8 cellular contexts compared by ENCODE assay signal in genomic region chr17:78253946-78254672, GRCh38. TPM values are rescaled to one million over a fixed set of nuclear protein-coding genes. Genes with fewer than 3 reads are reported as not detected.
DNase-seq lines count a peak whose midpoint lies in the region; ATAC-seq and TF ChIP-seq lines count a peak whose summit lies in the region.

No MANE protein-coding gene starts in this region.

- H3K4me2 ChIP-seq in Karpas-422 (ENCODE audit: low read depth, low read length, poor library complexity, severe bottlenecking), result peak overlapping the region; percentile 64

- H3K9me3 ChIP-seq in Karpas-422 (ENCODE audit: low read length), result no peaks in the 10 kb centered on the region
- no peaks in the 10 kb centered on the region for H3K9me3 ChIP-seq in RWPE2 (ENCODE audit: severe bottlenecking)

- peaks cover 7% of the 10 kb centered on the region in 2 donors for H3K27me3 Mint-ChIP-seq in natural killer cell treated with Interleukin-12 subunit alpha and Interleukin-12 subunit beta and Interleukin-15 and Interleukin-18, amount 100 ng/mL, for 72 hours

- no peaks in the 10 kb centered on the region for H3K36me3 Mint-ChIP-seq in natural killer cell treated with Interleukin-12 subunit alpha and Interleukin-12 subunit beta and Interleukin-15 and Interleukin-18, amount 100 ng/mL, for 72 hours

- peak overlapping the region; percentile 13 to 45 for H3K27ac Mint-ChIP-seq in natural killer cell treated with Interleukin-12 subunit alpha and Interleukin-12 subunit beta and Interleukin-15 and Interleukin-18, amount 100 ng/mL, for 72 hours

- H3K27me3 ChIP-seq in Karpas-422 (ENCODE audit: low read length) (no peaks in the 10 kb centered on the region), RWPE2 (ENCODE audit: insufficient read depth, poor library complexity, severe bottlenecking) (no peaks in the 10 kb centered on the region)

- no peaks in the 10 kb centered on the region for H3K9me2 ChIP-seq in Karpas-422 (replicated peaks; ENCODE audit: insufficient read depth, low read length)

- H3K4me3 ChIP-seq in Karpas-422 (ENCODE audit: low read length) (peak overlapping the region; percentile 63), RWPE2 (ENCODE audit: severe bottlenecking) (peak overlapping the region; percentile 70)

- H3K4me1 ChIP-seq in Karpas-422 (ENCODE audit: low read length), result peaks cover 28% of the 10 kb centered on the region
- peaks cover 6% of the 10 kb centered on the region for H3K4me1 ChIP-seq in RWPE2 (ENCODE audit: insufficient read depth, poor library complexity, severe bottlenecking)

- H3K9ac ChIP-seq in Karpas-422 (ENCODE audit: low read length), result 0 out of 2 replicates have a peak overlapping the region, but pooled peaks have one; percentile 18

- H3K79me2 ChIP-seq in Karpas-422 (ENCODE audit: low read length), result no peaks in the 10 kb centered on the region

- H3K27ac ChIP-seq in Karpas-422 (ENCODE audit: low read length), result no peak overlapping the region
- H3K27ac ChIP-seq in RWPE2 (ENCODE audit: poor library complexity, severe bottlenecking), result no peak overlapping the region

- no peak overlapping the region for H2AFZ ChIP-seq in Karpas-422 (ENCODE audit: low read length)

- no peak for TF ChIP-seq CTCF in RWPE2 (IDR thresholded peaks at IDR 0.05; ENCODE audit: poor library complexity, severe bottlenecking)

- DNase-seq in AG08395 (ENCODE audit: low spot score) (peak; percentile 90), GM19238 (ENCODE audit: insufficient read length, low spot score) (peak; percentile 80), Karpas-422 (peak; percentile 85), RWPE2 (ENCODE audit: low spot score) (peak; percentile 80), fibroblast of the conjunctiva (ENCODE audit: low read depth) (peak; percentile 45)
- peak; percentile 94 for DNase-seq in activated effector memory CD4-positive, alpha-beta T cell treated with anti-CD3 and anti-CD28 coated beads, Interleukin-2, amount 50 U/mL, for 16 hours
- DNase-seq in natural killer cell treated with Interleukin-12 subunit alpha and Interleukin-12 subunit beta and Interleukin-15 and Interleukin-18, amount 100 ng/mL, for 72 hours (ENCODE audit: low spot score), result peak; percentile 78
- DNase-seq in stimulated activated naive CD4-positive, alpha-beta T cell (lab: John Stamatoyannopoulos, UW), result peak; percentile 64 to 82 (median 74)

- no peaks in the 10 kb centered on the region; the same call in 1 of the 2 replicates for H4K20me1 ChIP-seq in Karpas-422 (ENCODE audit: insufficient read depth, low read depth, low read length)

- peak overlapping the region; percentile 71 for H3K4me3 Mint-ChIP-seq in natural killer cell treated with Interleukin-12 subunit alpha and Interleukin-12 subunit beta and Interleukin-15 and Interleukin-18, amount 100 ng/mL, for 72 hours

- H3K36me3 ChIP-seq in Karpas-422 (ENCODE audit: insufficient read depth, low read length) (no peaks in the 10 kb centered on the region), RWPE2 (ENCODE audit: low read depth) (no peaks in the 10 kb centered on the region)

- H3K4me1 Mint-ChIP-seq in natural killer cell treated with Interleukin-12 subunit alpha and Interleukin-12 subunit beta and Interleukin-15 and Interleukin-18, amount 100 ng/mL, for 72 hours (ENCODE audit: low read depth in 2 of 2), result peaks cover 19 to 26% of the 10 kb centered on the region in 2 donors

- no peaks in the 10 kb centered on the region for H3K9me3 Mint-ChIP-seq in natural killer cell treated with Interleukin-12 subunit alpha and Interleukin-12 subunit beta and Interleukin-15 and Interleukin-18, amount 100 ng/mL, for 72 hours

- peak; percentile 56 for ATAC-seq in RWPE2 (ENCODE audit: low read depth)
- ATAC-seq in natural killer cell treated with Interleukin-12 subunit alpha and Interleukin-12 subunit beta and Interleukin-15 and Interleukin-18, amount 100 ng/mL, for 72 hours, result peak; percentile 83 to 90

RNA-seq across cellular contexts. Expression of gene TMEM235, which starts 22.7 kb away (rescaled TPM):
- total RNA-seq in Karpas-422 (2014; rRNA removed; shearing (Covaris generic); ENCODE audit: low replicate concordance), result not detected in 2 replicates
- not detected for total RNA-seq in natural killer cell treated with Interleukin-12 subunit alpha and Interleukin-12 subunit beta and Interleukin-15 and Interleukin-18, amount 100 ng/mL, for 72 hours

RNA-seq across cellular contexts. Expression of gene BIRC5, which starts 40.1 kb away (rescaled TPM):
- total RNA-seq in Karpas-422 (2014; rRNA removed; shearing (Covaris generic); ENCODE audit: low replicate concordance), result 45.4 and 46.8 TPM in 2 replicates
- 100 to 1,000 TPM in 1 of 2 donors, 10 to 100 TPM in 1; 42.4 to 100 TPM for total RNA-seq in natural killer cell treated with Interleukin-12 subunit alpha and Interleukin-12 subunit beta and Interleukin-15 and Interleukin-18, amount 100 ng/mL, for 72 hours
